In genomic region chr7:142811154-142811737, GRCh38 we compare ENCODE assay signal across 8 cellular contexts. TPM values are rescaled to one million over a fixed set of nuclear protein-coding genes. Genes with fewer than 3 reads are reported as not detected.
DNase-seq lines count a peak whose midpoint lies in the region; ATAC-seq and TF ChIP-seq lines count a peak whose summit lies in the region.

No MANE protein-coding gene starts in this region.

- H3K27ac Mint-ChIP-seq in activated B cell treated with CpG ODN at 0.5 μM for 24 hours, result peak overlapping the region; percentile 98

- H3K27me3 ChIP-seq in A673 (replicated peaks; ENCODE audit: insufficient read depth, low read depth, low read length, poor library complexity) (peaks cover 43% of the 10 kb centered on the region), foreskin keratinocyte (peaks cover 15% of the 10 kb centered on the region), psoas muscle (ENCODE audit: insufficient read depth in 3 of 3, low read length in 2 of 3) (peaks cover 2 to 21% (median 13%) of the 10 kb centered on the region in 3 donors)

- peak; percentile 67 for TF ChIP-seq CTCF in A673 (conservative IDR thresholded peaks at IDR 0.05; ENCODE audit: low read depth, low read length)
- TF ChIP-seq CTCF in activated B cell treated with CpG ODN at 0.5 μM for 24 hours (IDR thresholded peaks at IDR 0.05), result no peak
- peak; percentile 73 for TF ChIP-seq CTCF in foreskin keratinocyte (conservative IDR thresholded peaks at IDR 0.05)
- TF ChIP-seq CTCF in psoas muscle (IDR thresholded peaks at IDR 0.05), result peak; percentile 61

- peaks cover 7% of the 10 kb centered on the region for H3K36me3 Mint-ChIP-seq in activated B cell treated with CpG ODN at 0.5 μM for 24 hours (ENCODE audit: low read depth)

- peak overlapping the region; percentile 17 for H3K4me3 Mint-ChIP-seq in activated B cell treated with CpG ODN at 0.5 μM for 24 hours

- DNase-seq in A673 (ENCODE audit: low spot score) (peak; percentile 61), Daoy (ENCODE audit: low read depth) (peak; percentile 77), NAMALWA (ENCODE audit: low spot score) (peak; percentile 93), activated B cell treated with CpG ODN at 0.5 μM for 24 hours (no peak), foreskin keratinocyte (peak in 1 of 2 donors; percentile 48), psoas muscle (no peak)

- H3K9me3 Mint-ChIP-seq in activated B cell treated with CpG ODN at 0.5 μM for 24 hours, result peaks cover 3% of the 10 kb centered on the region

- CTCF ChIA-PET in A673 (lab: Charles Lee) (interaction anchor here (0.5 to 1.1 kb wide), 4 partner anchors 28 to 276 kb away, joined by 3 to 4 read pairs (median 3); no protein-coding TSS in a partner anchor), activated B cell treated with CpG ODN at 0.5 μM for 24 hours (lab: Charles Lee) (interaction anchor here (0.7 to 12.4 kb wide), 27 partner anchors 8 to 404 kb away, joined by 3 to 571 read pairs (median 6); partner anchors contain the start of gene EPHB6)

- no peak overlapping the region for H3K27ac ChIP-seq in A673 (ENCODE audit: low read depth, low read length, poor library complexity, severe bottlenecking)
- H3K27ac ChIP-seq in foreskin keratinocyte, result no peak overlapping the region
- no peak overlapping the region for H3K27ac ChIP-seq in psoas muscle

- POLR2A ChIA-PET in A673 (lab: Charles Lee; ENCODE audit: low non-redundant PET), result interaction anchor here (0.6 kb wide), 1 partner anchor 498 kb away, joined by 3 read pairs; no protein-coding TSS in a partner anchor
- POLR2A ChIA-PET in activated B cell treated with CpG ODN at 0.5 μM for 24 hours (lab: Charles Lee), result interaction anchor here (0.6 to 12.5 kb wide), 11 partner anchors 20 to 452 kb away, joined by 3 to 1916 read pairs (median 4); partner anchors contain the start of genes EPHB6 and GSTK1

- H3K9me3 ChIP-seq in A673 (ENCODE audit: low read depth, low read length, poor library complexity, severe bottlenecking), result no peaks in the 10 kb centered on the region
- no peaks in the 10 kb centered on the region for H3K9me3 ChIP-seq in psoas muscle

- H3K4me3 ChIP-seq in A673 (ENCODE audit: low read depth, low read length, poor library complexity, severe bottlenecking), result no peak overlapping the region
- no peak overlapping the region for H3K4me3 ChIP-seq in psoas muscle

- no TSS peak for BruUV-seq in A673 (replicated peaks; lab: Mats Ljungman, UMichigan)

- no peaks in the 10 kb centered on the region for H3K27me3 Mint-ChIP-seq in activated B cell treated with CpG ODN at 0.5 μM for 24 hours

- intact Hi-C loops in A673 (cut with micrococcal nuclease; ENCODE audit: unreplicated experiment), result loop anchor here (1.0 kb wide), 1 partner anchor 179 kb away; no protein-coding TSS in a partner anchor
- intact Hi-C loops in activated B cell treated with CpG ODN at 0.5 μM for 24 hours (cut with micrococcal nuclease), result loop anchor here (1.0 kb wide), 8 partner anchors 28 to 207 kb away; no protein-coding TSS in a partner anchor
- intact Hi-C loops in psoas muscle (cut with DNase I), result no loop called here

- WGBS in psoas muscle, 3 donors, result 28 to 30% (median 30%) methylated on average over 6 of the region's 6 CpGs

- ATAC-seq in activated B cell treated with CpG ODN at 0.5 μM for 24 hours (ENCODE audit: low read depth), result no peak
- ATAC-seq in foreskin keratinocyte, result peak; percentile 26
- ATAC-seq in psoas muscle, result peak in 1 of 4 donors; percentile 59
- ATAC-seq in GM21723 (IDR thresholded peaks at IDR 0.05; ENCODE audit: unreplicated experiment), result no peak
- ATAC-seq in GM18870 (IDR thresholded peaks at IDR 0.05; ENCODE audit: unreplicated experiment), result no peak

- H3K36me3 ChIP-seq in A673 (ENCODE audit: insufficient read depth, low read length, poor library complexity, severe bottlenecking) (no peaks in the 10 kb centered on the region), psoas muscle (ENCODE audit: insufficient read depth in 1 of 2, low read depth in 1 of 2) (no peaks in the 10 kb centered on the region)

- H3K4me1 Mint-ChIP-seq in activated B cell treated with CpG ODN at 0.5 μM for 24 hours, result peaks cover 85% of the 10 kb centered on the region

- H3K4me1 ChIP-seq in A673 (ENCODE audit: insufficient read depth, low read length, poor library complexity, severe bottlenecking) (no peaks in the 10 kb centered on the region), foreskin keratinocyte (no peaks in the 10 kb centered on the region), psoas muscle (no peaks in the 10 kb centered on the region)

RNA-seq across cellular contexts. Expression of gene PRSS2, which starts 40.5 kb away (rescaled TPM):
- total RNA-seq in A673 (2021) (not detected in 2 replicates), activated B cell treated with CpG ODN at 0.5 μM for 24 hours (not detected in 2 replicates), foreskin keratinocyte (not detected in 2 replicates), psoas muscle (1 to 10 TPM in 2 of 4 donors, not detected in 2; 1.7 to 6.2 TPM)
- not detected in 2 replicates for total RNA-seq in Daoy (2014; rRNA removed; shearing (Covaris generic))
- polyA plus RNA-seq in foreskin keratinocyte (0.18 TPM in 1 of 2 replicates, not detected in the other), psoas muscle (1 to 10 TPM in 1 of 3 donors, under 1 TPM in 2; 0.04 to 2.8 (median 0.66) TPM)

RNA-seq across cellular contexts. Expression of gene EPHB6, which starts 43.6 kb away (rescaled TPM):
- 0.22 and 0.49 TPM in 2 replicates for total RNA-seq in A673 (2021)
- total RNA-seq in Daoy (2014; rRNA removed; shearing (Covaris generic)), result 12.9 and 20.4 TPM in 2 replicates
- total RNA-seq in activated B cell treated with CpG ODN at 0.5 μM for 24 hours, result 20.9 and 21.4 TPM in 2 replicates
- 0.78 and 1.6 TPM in 2 replicates for total RNA-seq in foreskin keratinocyte
- 0.87 and 1.5 TPM in 2 replicates for polyA plus RNA-seq in foreskin keratinocyte
- total RNA-seq in psoas muscle, result 1 to 10 TPM in 3 of 4 donors, under 1 TPM in 1; 0.57 to 3.5 (median 2.7) TPM
- 1 to 10 TPM; 1.4 to 5.7 (median 2.9) TPM for polyA plus RNA-seq in psoas muscle

Comparison
In these comparisons a context has a peak if more than half of its experiments do, and no peak if none do; other contexts are left out.
1. DNase-seq: peak in A673 (single experiment), Daoy (single experiment) and NAMALWA (single experiment); none in activated B cell treated with CpG ODN at 0.5 μM for 24 hours (single experiment) and psoas muscle (0 of 2).
2. intact Hi-C loops: an anchor here in A673 (1.0 kb wide) and activated B cell treated with CpG ODN at 0.5 μM for 24 hours (1.0 kb wide); none called in psoas muscle.